ENCODE assay signal across 15 cellular contexts in the genomic region with DNA sequence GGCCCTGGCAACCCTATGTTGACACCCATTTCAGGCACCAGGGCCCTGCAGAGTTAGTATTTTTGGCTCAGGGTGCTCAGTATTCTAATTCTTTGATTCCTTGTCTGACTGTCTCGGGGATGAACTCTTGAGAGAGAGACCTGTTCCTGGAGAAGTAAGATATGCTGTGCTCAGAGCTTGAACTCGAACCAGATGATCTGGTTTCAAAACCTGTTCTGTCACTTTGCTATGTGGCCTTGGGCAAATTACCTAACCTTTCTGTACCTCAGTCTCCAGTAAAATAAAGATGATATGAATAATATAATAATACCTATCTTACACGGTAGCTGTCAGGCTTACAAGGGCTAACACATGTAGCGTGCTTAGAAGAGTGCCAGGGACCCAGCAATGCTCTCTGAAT.
DNase-seq lines count a peak whose midpoint lies in the region; ATAC-seq and TF ChIP-seq lines count a peak whose summit lies in the region.
"Had no signal": no experiment of that assay in that cellular context is flagged by ENCODE, and none has a peak within 500 bp of the region (broad histone marks: within the 10 kb centered on the region; RNA-seq: fewer than 3 reads in every experiment).

No MANE protein-coding gene starts in this region.

- H3K9me3 ChIP-seq in thoracic aorta = no peaks in the 10 kb centered on the region
- H3K9me3 ChIP-seq: Caco-2, psoas muscle had no signal

- no peak overlapping the region for H2BK15ac ChIP-seq in mesendoderm (replicated peaks; ENCODE audit: low read depth)

- no peak overlapping the region for H2BK5ac ChIP-seq in mesendoderm (ENCODE audit: low read length)

- DNase-seq in HT-29 (ENCODE audit: low spot score) (peak; percentile 53), mesendoderm (peak; percentile 32), thoracic aorta (ENCODE audit: low spot score) (no peak), globus pallidus (ENCODE audit: low spot score) (no peak), foreskin melanocyte (no peak)
- DNase-seq: activated CD8-positive, alpha-beta memory T cell treated with anti-CD3 and anti-CD28 coated beads for 24 hours; activated naive CD4-positive, alpha-beta T cell treated with anti-CD3 and anti-CD28 coated beads for 36 hours; stimulated activated CD4-positive, alpha-beta T cell treated with anti-CD3 and anti-CD28 coated beads, Interleukin-4, amount 100 ng/mL, for 4 hours; stimulated activated naive CD4-positive, alpha-beta T cell treated with Interleukin-2 at 50 U/mL for 16 hours had no signal

- H3K4me2 ChIP-seq in mesendoderm (ENCODE audit: low read length) = no peak overlapping the region

- no peak overlapping the region for H4K5ac ChIP-seq in mesendoderm (ENCODE audit: low read length)

- TF ChIP-seq CTCF in brain (conservative IDR thresholded peaks at IDR 0.05) (no peak), thoracic aorta (IDR thresholded peaks at IDR 0.05) (no peak)

- no peak overlapping the region for H4K8ac ChIP-seq in mesendoderm (ENCODE audit: low read depth, low read length)

- H3K4me3 ChIP-seq in mesendoderm (ENCODE audit: low read length) (no peak overlapping the region), thoracic aorta (no peak overlapping the region)
- H3K4me3 ChIP-seq: psoas muscle had no signal

- no peak overlapping the region for H3K27ac ChIP-seq in mesendoderm (ENCODE audit: low read depth, low read length)
- peak overlapping the region; percentile 23 to 82 for H3K27ac ChIP-seq in thoracic aorta
- H3K27ac ChIP-seq: psoas muscle had no signal

- H2BK120ac ChIP-seq in mesendoderm (ENCODE audit: low read depth, low read length) = no peak overlapping the region

- H3K23ac ChIP-seq in mesendoderm (ENCODE audit: low read length) = no peak overlapping the region

- no peak overlapping the region for H3K9ac ChIP-seq in mesendoderm (ENCODE audit: low read length)

- no peak overlapping the region for H3K4me3 Mint-ChIP-seq in brain
- H3K4me3 Mint-ChIP-seq: activated naive CD4-positive, alpha-beta T cell treated with anti-CD3 and anti-CD28 coated beads for 36 hours; central memory CD8-positive, alpha-beta T cell had no signal

- peaks cover 29% of the 10 kb centered on the region for H3K4me1 Mint-ChIP-seq in brain
- H3K4me1 Mint-ChIP-seq: central memory CD8-positive, alpha-beta T cell had no signal

- H2AK5ac ChIP-seq in mesendoderm (ENCODE audit: low read length) = no peak overlapping the region

- H3K9me3 Mint-ChIP-seq in brain = peaks cover 6 to 11% (median 7%) of the 10 kb centered on the region in 5 experiments

- H3K27me3 ChIP-seq in mesendoderm (ENCODE audit: insufficient read depth, low read length, poor library complexity) = no peaks in the 10 kb centered on the region
- H3K27me3 ChIP-seq in thoracic aorta (replicated peaks; ENCODE audit: insufficient read depth) = no peaks in the 10 kb centered on the region

- H3K27ac Mint-ChIP-seq in brain = peak overlapping the region in 3 of 5 experiments; percentile 34 to 44 (median 43)
- H3K27ac Mint-ChIP-seq: activated naive CD4-positive, alpha-beta T cell treated with anti-CD3 and anti-CD28 coated beads for 36 hours had no signal

- no peaks in the 10 kb centered on the region for H3K36me3 Mint-ChIP-seq in brain

- H3K27me3 Mint-ChIP-seq in brain = no peaks in the 10 kb centered on the region

- H3K36me3 ChIP-seq in mesendoderm (ENCODE audit: control insufficient read depth, insufficient read depth, low read length) (no peaks in the 10 kb centered on the region), thoracic aorta (no peaks in the 10 kb centered on the region)

- no peak overlapping the region for H3K56ac ChIP-seq in mesendoderm (ENCODE audit: low read length)

- WGBS in mesendoderm (ENCODE audit: extremely low coverage, insufficient coverage, low lambda C conversion rate) = no CpG with 5 or more reads among the region's 4 CpGs

- H3K4ac ChIP-seq in mesendoderm (ENCODE audit: low read depth, low read length) = no peak overlapping the region

- H3K79me2 ChIP-seq in mesendoderm (ENCODE audit: control insufficient read depth, insufficient read depth, low read length) = no peaks in the 10 kb centered on the region

- ATAC-seq in thoracic aorta (ENCODE audit: insufficient number of reproducible peaks, low FRiP score, low read depth) (no peak), GM18868 (IDR thresholded peaks at IDR 0.05; ENCODE audit: unreplicated experiment) (no peak), GM18870 (IDR thresholded peaks at IDR 0.05; ENCODE audit: unreplicated experiment) (no peak)

- H3K18ac ChIP-seq in mesendoderm (ENCODE audit: low read length) = no peak overlapping the region

- H3K79me1 ChIP-seq in mesendoderm (ENCODE audit: low read length) = no peaks in the 10 kb centered on the region

- peaks cover 5% of the 10 kb centered on the region for H3K4me1 ChIP-seq in mesendoderm (ENCODE audit: control insufficient read depth, low read depth, low read length)
- peaks cover 27 to 47% of the 10 kb centered on the region in 2 donors for H3K4me1 ChIP-seq in thoracic aorta (ENCODE audit: control insufficient read depth in 1 of 2, low read depth in 2 of 2)

Comparison
In these comparisons a context has a peak if more than half of its experiments do, and no peak if none do; other contexts are left out.
1. DNase-seq: peak in HT-29 (single experiment) and mesendoderm (single experiment); none in thoracic aorta (single experiment), globus pallidus (single experiment) and foreskin melanocyte (single experiment).